In genomic region chr1:208242186-208242585, GRCh38 we compare ENCODE assay signal across 9 cellular contexts. TPM values are rescaled to one million over a fixed set of nuclear protein-coding genes. Genes with fewer than 3 reads are reported as not detected.
A peak's percentile ranks its signal among the peaks of the same experiment; 100 is the strongest.
DNase-seq lines count a peak whose midpoint lies in the region; ATAC-seq and TF ChIP-seq lines count a peak whose summit lies in the region.
"Had no signal": no experiment of that assay in that cellular context is flagged by ENCODE, and none has a peak within 500 bp of the region (broad histone marks: within the 10 kb centered on the region; RNA-seq: fewer than 3 reads in every experiment).

No MANE protein-coding gene starts in this region.

- H3K9me3 ChIP-seq in BE2C (no peaks in the 10 kb centered on the region), RWPE2 (ENCODE audit: severe bottlenecking) (no peaks in the 10 kb centered on the region), esophagus squamous epithelium (no peaks in the 10 kb centered on the region), neural progenitor cell (ENCODE audit: low read depth) (no peaks in the 10 kb centered on the region)

- peak overlapping the region; percentile 100 for H3K4me2 ChIP-seq in neural progenitor cell

- DNase-seq in BE2C (no peak), RWPE2 (ENCODE audit: low spot score) (no peak), esophagus squamous epithelium (lab: John Stamatoyannopoulos, UW) (no peak), neural progenitor cell (ENCODE audit: low spot score) (no peak), SIG-M5 (lab: John Stamatoyannopoulos, UW) (no peak), glomerular visceral epithelial cell (ENCODE audit: extremely low spot score) (no peak), RPMI8226 (no peak), left colon (no peak)
- DNase-seq: activated CD8-positive, alpha-beta memory T cell treated with anti-CD3 and anti-CD28 coated beads for 24 hours had no signal

- H3K36me3 Mint-ChIP-seq in neural progenitor cell: no peaks in the 10 kb centered on the region

- WGBS in esophagus squamous epithelium, 2 donors: 76 to 83% methylated on average over 3 of the region's 3 CpGs

- no peak overlapping the region for H3K9ac ChIP-seq in neural progenitor cell

- no peak overlapping the region for H2AFZ ChIP-seq in neural progenitor cell (replicated peaks)

- no peak for TF ChIP-seq POLR2A in esophagus squamous epithelium (IDR thresholded peaks at IDR 0.05)

- peaks cover 34% of the 10 kb centered on the region for H3K4me1 ChIP-seq in BE2C
- peaks cover 33% of the 10 kb centered on the region for H3K4me1 ChIP-seq in RWPE2 (ENCODE audit: insufficient read depth, poor library complexity, severe bottlenecking)
- H3K4me1 ChIP-seq in esophagus squamous epithelium: peaks cover 43 to 76% (median 58%) of the 10 kb centered on the region in 3 donors
- peaks cover 58% of the 10 kb centered on the region for H3K4me1 ChIP-seq in neural progenitor cell

- ATAC-seq in RWPE2 (ENCODE audit: low read depth) (no peak), left colon (no peak)

- peaks cover 10% of the 10 kb centered on the region for H3K27me3 Mint-ChIP-seq in neural progenitor cell (ENCODE audit: insufficient read depth, low read depth)

- H3F3A ChIP-seq in neural progenitor cell (ENCODE audit: low read depth): peaks cover 26% of the 10 kb centered on the region

- H4K20me1 ChIP-seq in neural progenitor cell (ENCODE audit: low read depth): peaks cover 14% of the 10 kb centered on the region

- peaks cover 2% of the 10 kb centered on the region for H3K79me2 ChIP-seq in neural progenitor cell (ENCODE audit: low read depth)

- H3K4me3 ChIP-seq in BE2C (ENCODE audit: low read depth, low read length): peak overlapping the region; percentile 84
- H3K4me3 ChIP-seq in RWPE2 (ENCODE audit: severe bottlenecking): peak overlapping the region; percentile 68
- peak overlapping the region; percentile 84 to 90 (median 87) for H3K4me3 ChIP-seq in esophagus squamous epithelium
- H3K4me3 ChIP-seq in neural progenitor cell: no peak overlapping the region

- no peak overlapping the region for H3K27ac Mint-ChIP-seq in neural progenitor cell

- H3K36me3 ChIP-seq in BE2C (no peaks in the 10 kb centered on the region), RWPE2 (ENCODE audit: low read depth) (0 out of 2 replicates have a peak, but pooled peaks cover 4% of the 10 kb centered on the region), esophagus squamous epithelium (peaks cover 0 to 8% (median 0%) of the 10 kb centered on the region in 3 donors), neural progenitor cell (no peaks in the 10 kb centered on the region)

- no peaks in the 10 kb centered on the region for H3K9me3 Mint-ChIP-seq in neural progenitor cell

- H3K4me1 Mint-ChIP-seq in neural progenitor cell: peaks cover 63% of the 10 kb centered on the region

- intact Hi-C loops in esophagus squamous epithelium (cut with DNase I) (loop anchor here (10.0 kb wide), 1 partner anchor 117 kb away; no protein-coding TSS in a partner anchor), left colon (cut with DNase I, micrococcal nuclease) (loop anchor here (10.0 kb wide), 2 partner anchors 107 to 217 kb away; no protein-coding TSS in a partner anchor)

- peak overlapping the region; percentile 79 for H3K27ac ChIP-seq in RWPE2 (ENCODE audit: poor library complexity, severe bottlenecking)
- H3K27ac ChIP-seq in esophagus squamous epithelium: peak overlapping the region in 2 of 4 donors; percentile 88 to 89
- H3K27ac ChIP-seq in neural progenitor cell: no peak overlapping the region

- no peak for TF ChIP-seq CTCF in BE2C (IDR thresholded peaks at IDR 0.05; ENCODE audit: low read depth, low read length)
- TF ChIP-seq CTCF in RWPE2 (IDR thresholded peaks at IDR 0.05; ENCODE audit: poor library complexity, severe bottlenecking): no peak
- TF ChIP-seq CTCF in esophagus squamous epithelium (IDR thresholded peaks at IDR 0.05): no peak
- TF ChIP-seq CTCF in neural progenitor cell (IDR thresholded peaks at IDR 0.05): no peak

- H3K27me3 ChIP-seq in BE2C (no peaks in the 10 kb centered on the region), RWPE2 (ENCODE audit: insufficient read depth, poor library complexity, severe bottlenecking) (no peaks in the 10 kb centered on the region), esophagus squamous epithelium (peaks cover 0 to 8% (median 0%) of the 10 kb centered on the region in 4 donors), neural progenitor cell (peaks cover 35% of the 10 kb centered on the region)

- peak overlapping the region; percentile 95 for H3K4me3 Mint-ChIP-seq in neural progenitor cell

RNA-seq across cellular contexts. Expression of gene PLXNA2, which starts 2.0 kb away (rescaled TPM):
- polyA plus RNA-seq in BE2C (2012; ENCODE audit: insufficient read depth, insufficient read length, low read depth): 11.4 TPM
- 10 to 100 TPM; 26.9 to 54.0 (median 46.1) TPM for total RNA-seq in esophagus squamous epithelium
- 1.7 and 2.3 TPM in 2 replicates for total RNA-seq in neural progenitor cell (ENCODE audit: low replicate concordance)
- 100 to 1,000 TPM in 1 of 2 donors, 10 to 100 TPM in 1; 89.3 to 103 TPM for total RNA-seq in left colon
